Comparison of ENCODE assay signal across 16 cellular contexts in genomic region chr7:140596751-140597424, GRCh38. TPM values are rescaled to one million over a fixed set of nuclear protein-coding genes. Genes with fewer than 3 reads are reported as not detected.
DNase-seq lines count a peak whose midpoint lies in the region; ATAC-seq and TF ChIP-seq lines count a peak whose summit lies in the region.
"Had no signal": no experiment of that assay in that cellular context is flagged by ENCODE, and none has a peak within 500 bp of the region (broad histone marks: within the 10 kb centered on the region; RNA-seq: fewer than 3 reads in every experiment).

No MANE protein-coding gene starts in this region.

- H3K9me3 Mint-ChIP-seq in WTC11, result no peaks in the 10 kb centered on the region

- DNase-seq in H4 (ENCODE audit: low spot score) (peak; percentile 33), WTC11 (ENCODE audit: low spot score) (no peak), fibroblast of villous mesenchyme (ENCODE audit: low read depth) (peak; percentile 58), renal cortical epithelial cell (ENCODE audit: low read depth) (peak; percentile 27)
- no peak for DNase-seq in activated T-cell treated with anti-CD3 and anti-CD28 coated beads, Interleukin-2, amount 50 U/mL, for 1 hour
- DNase-seq: activated CD4-positive, alpha-beta T cell treated with anti-CD3 and anti-CD28 coated beads for 48 hours; activated T-cell treated with anti-CD3 and anti-CD28 coated beads, Interleukin-2, amount 50 U/mL, for 48 hours; foreskin keratinocyte; GOT3; NCI-H146; stimulated activated CD8-positive, alpha-beta memory T cell treated with anti-CD3 and anti-CD28 coated beads, Interleukin-4, amount 100 ng/mL, for 48 hours; T-helper 9 cell had no signal

- H3K36me3 Mint-ChIP-seq in WTC11, result peaks cover under 1% of the 10 kb centered on the region; the same call in 1 of the 2 replicates

- TF ChIP-seq CTCF in WTC11 (IDR thresholded peaks at IDR 0.05) (no peak), fibroblast of villous mesenchyme (IDR thresholded peaks at IDR 0.05; ENCODE audit: insufficient read depth, low read depth, low read length) (no peak)

- peak overlapping the region; percentile 75; the same call in 1 of the 2 replicates for H3K27ac Mint-ChIP-seq in WTC11

- peaks cover 12% of the 10 kb centered on the region for H3K4me1 Mint-ChIP-seq in WTC11

- ATAC-seq in WTC11, result no peak
- no peak for ATAC-seq in GM19023 (IDR thresholded peaks at IDR 0.05; ENCODE audit: unreplicated experiment)
- ATAC-seq in GM21825 (IDR thresholded peaks at IDR 0.05; ENCODE audit: unreplicated experiment), result no peak
- no peak for ATAC-seq in HG02981 (IDR thresholded peaks at IDR 0.05; ENCODE audit: unreplicated experiment)

- POLR2A ChIA-PET in WTC11 (lab: Charles Lee), result no interaction called here

- CTCF ChIA-PET in WTC11 (lab: Charles Lee), result interaction anchor here (1.1 to 2.8 kb wide), 2 partner anchors 16 to 44 kb away, joined by 4 to 10 read pairs; partner anchors contain the start of gene DENND2A

- no peak overlapping the region for H3K4me3 ChIP-seq in fibroblast of villous mesenchyme (ENCODE audit: low read depth, low read length)
- H3K4me3 ChIP-seq: BLaER1 treated with 17β-estradiol and CSF1 and Interleukin-3, amounts not matched to agents 10 nM and 100 nM had no signal

- H3K27me3 Mint-ChIP-seq in WTC11 (ENCODE audit: low read depth), result no peaks in the 10 kb centered on the region

- no peak overlapping the region for H3K4me3 Mint-ChIP-seq in WTC11

TF ChIP-seq in WTC11, 78 proteins besides CTCF, POLR2A, EP300 and RAD21:
- TF ChIP-seq ZNF219 (CRISPR knock-in tag; IDR thresholded peaks at IDR 0.05; ENCODE audit: borderline replicate concordance), result no peak
- no peak for TF ChIP-seq ZNF425 (CRISPR knock-in tag; conservative IDR thresholded peaks at IDR 0.05)
- TF ChIP-seq NR3C1 (CRISPR knock-in tag; conservative IDR thresholded peaks at IDR 0.05; ENCODE audit: low read depth), result no peak
- TF ChIP-seq ZNF532 (CRISPR knock-in tag; IDR thresholded peaks at IDR 0.05; ENCODE audit: borderline replicate concordance), result no peak
- no peak for TF ChIP-seq PRDM15 (CRISPR knock-in tag; IDR thresholded peaks at IDR 0.05)
- TF ChIP-seq RELA (CRISPR knock-in tag; IDR thresholded peaks at IDR 0.05; ENCODE audit: borderline replicate concordance), result no peak

RNA-seq across cellular contexts. Expression of gene DENND2A, which starts 43.7 kb away (rescaled TPM):
- total RNA-seq in H4 (2014; rRNA removed; shearing (Covaris generic)), result 0.77 and 1.7 TPM in 2 replicates
- total RNA-seq in WTC11 (2021), result 10.0 to 13.6 TPM (median 12.7 TPM) in 3 replicates
- 25.5 and 26.7 TPM in 2 replicates for total RNA-seq in fibroblast of villous mesenchyme
- 13.5 and 67.9 TPM in 2 replicates for total RNA-seq in renal cortical epithelial cell

Comparison
In these comparisons a context has a peak if more than half of its experiments do, and no peak if none do; other contexts are left out.
1. DNase-seq: peak in H4 (single experiment), fibroblast of villous mesenchyme (single experiment) and renal cortical epithelial cell (single experiment); none in WTC11 (single experiment) and activated T-cell treated with anti-CD3 and anti-CD28 coated beads, Interleukin-2, amount 50 U/mL, for 1 hour (single experiment).